In the genomic region with DNA sequence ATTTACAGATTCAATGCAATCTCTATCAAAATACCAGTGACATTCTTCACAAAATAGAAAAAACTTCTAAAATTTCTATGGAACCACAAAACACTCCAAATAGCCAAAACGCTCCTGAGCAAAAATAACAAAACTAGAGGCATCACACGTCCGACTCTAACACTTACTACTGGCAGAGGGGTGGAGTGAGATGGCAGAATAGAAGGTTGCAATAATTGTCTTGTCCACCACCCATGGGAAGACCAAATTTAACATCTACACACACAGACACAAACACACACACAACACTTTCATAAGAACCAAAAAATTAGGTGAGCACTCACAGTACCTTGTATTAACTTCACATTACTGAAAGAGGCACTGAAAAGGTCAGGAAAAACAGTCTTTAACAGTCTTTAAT, we compare ENCODE assay signal across 31 cellular contexts. TPM values are rescaled to one million over a fixed set of nuclear protein-coding genes. Genes with fewer than 3 reads are reported as not detected.
DNase-seq lines count a peak whose midpoint lies in the region; ATAC-seq and TF ChIP-seq lines count a peak whose summit lies in the region.
"Had no signal": no experiment of that assay in that cellular context is flagged by ENCODE, and none has a peak within 500 bp of the region (broad histone marks: within the 10 kb centered on the region; RNA-seq: fewer than 3 reads in every experiment).

No MANE protein-coding gene starts in this region.

- no peaks in the 10 kb centered on the region for H3K9me2 ChIP-seq in PC-9 (ENCODE audit: insufficient read depth)

- POLR2A ChIA-PET in PC-9 (lab: Charles Lee; ENCODE audit: unreplicated experiment) = no interaction called here

- no peak overlapping the region for H3K4me2 ChIP-seq in PC-9
- H3K4me2 ChIP-seq: A549, BLaER1 had no signal

- no peak for TF ChIP-seq POLR2A in gastrocnemius medialis (IDR thresholded peaks at IDR 0.05)
- TF ChIP-seq POLR2A in thyroid gland (IDR thresholded peaks at IDR 0.05) = no peak

- H4K20me1 ChIP-seq in PC-9 (ENCODE audit: insufficient read depth) = no peaks in the 10 kb centered on the region
- H4K20me1 ChIP-seq: BLaER1; BLaER1 treated with 17β-estradiol and CSF1 and Interleukin-3, amounts not matched to agents 10 nM and 100 nM had no signal

- H3K4me1 ChIP-seq in psoas muscle = peaks cover 11% of the 10 kb centered on the region
- peaks cover 15 to 16% of the 10 kb centered on the region in 2 donors for H3K4me1 ChIP-seq in gastrocnemius medialis
- peaks cover 3 to 8% of the 10 kb centered on the region in 2 donors for H3K4me1 ChIP-seq in thyroid gland
- no peaks in the 10 kb centered on the region for H3K4me1 ChIP-seq in aorta (ENCODE audit: control insufficient read depth in 1 of 2, insufficient read depth in 2 of 2, low read length in 2 of 2)
- H3K4me1 ChIP-seq in PC-9 (replicated peaks; ENCODE audit: insufficient read depth) = no peaks in the 10 kb centered on the region
- H3K4me1 ChIP-seq: A549, BE2C, Caco-2 had no signal

- in situ Hi-C loops in gastrocnemius medialis (cut with MboI; ENCODE audit: low sequenced_read_pairs in 4 of 4) = no loop called here

- CTCF ChIA-PET in PC-9 (lab: Charles Lee) = no interaction called here

- H2AFZ ChIP-seq in PC-9 = no peak overlapping the region

- H3K27me3 ChIP-seq in psoas muscle (ENCODE audit: insufficient read depth in 3 of 3, low read length in 2 of 3) (no peaks in the 10 kb centered on the region), gastrocnemius medialis (no peaks in the 10 kb centered on the region), thyroid gland (no peaks in the 10 kb centered on the region), aorta (ENCODE audit: control insufficient read depth in 1 of 2, insufficient read depth in 2 of 2, low read length in 1 of 2) (no peaks in the 10 kb centered on the region), PC-9 (ENCODE audit: insufficient read depth, low read depth) (no peaks in the 10 kb centered on the region)
- H3K27me3 ChIP-seq: BE2C; BLaER1; BLaER1 treated with 17β-estradiol and CSF1 and Interleukin-3, amounts not matched to agents 10 nM and 100 nM had no signal

- H3K79me2 ChIP-seq in PC-9 (ENCODE audit: low read depth) = no peaks in the 10 kb centered on the region

- no TSS peak for BruUV-seq in PC-9 (replicated peaks; lab: Mats Ljungman, UMichigan)

- TF ChIP-seq CTCF in psoas muscle (IDR thresholded peaks at IDR 0.05) (no peak), gastrocnemius medialis (IDR thresholded peaks at IDR 0.05 in 4 of 5, conservative IDR thresholded peaks at IDR 0.05 in 1 of 5) (no peak), thyroid gland (IDR thresholded peaks at IDR 0.05) (no peak), PC-9 (conservative IDR thresholded peaks at IDR 0.05) (no peak)

- 0 out of 2 replicates have a peak, but pooled peaks cover 5% of the 10 kb centered on the region for H3F3A ChIP-seq in PC-9 (ENCODE audit: insufficient read depth, low read depth)

- ATAC-seq in psoas muscle = peak in 3 of 4 donors; percentile 34 to 70 (median 61)
- ATAC-seq in gastrocnemius medialis = peak in 1 of 2 donors; percentile 42
- ATAC-seq in aorta (ENCODE audit: low FRiP score) = peak; percentile 22
- ATAC-seq: A549; CD8-positive, alpha-beta T cell had no signal

- H3K4me3 ChIP-seq in psoas muscle (no peak overlapping the region), gastrocnemius medialis (no peak overlapping the region), thyroid gland (replicated peaks in 1 of 3) (no peak overlapping the region), aorta (ENCODE audit: low read length in 2 of 2) (no peak overlapping the region), PC-9 (no peak overlapping the region)
- H3K4me3 ChIP-seq: A549; BLaER1; BLaER1 treated with 17β-estradiol and CSF1 and Interleukin-3, amounts not matched to agents 10 nM and 100 nM had no signal

- H3K36me3 ChIP-seq in psoas muscle (ENCODE audit: insufficient read depth in 1 of 2, low read depth in 1 of 2) = no peaks in the 10 kb centered on the region
- H3K36me3 ChIP-seq in gastrocnemius medialis = no peaks in the 10 kb centered on the region
- no peaks in the 10 kb centered on the region for H3K36me3 ChIP-seq in thyroid gland
- H3K36me3 ChIP-seq in aorta (ENCODE audit: control insufficient read depth in 1 of 2, insufficient read depth in 2 of 2, low read length in 1 of 2) = no peaks in the 10 kb centered on the region
- H3K36me3 ChIP-seq in PC-9 (ENCODE audit: low read depth) = no peaks in the 10 kb centered on the region
- H3K36me3 ChIP-seq: BE2C; BLaER1; BLaER1 treated with 17β-estradiol and CSF1 and Interleukin-3, amounts not matched to agents 10 nM and 100 nM had no signal

- peak overlapping the region; percentile 33 for H3K27ac ChIP-seq in psoas muscle
- peak overlapping the region; percentile 24 to 67 (median 54) for H3K27ac ChIP-seq in gastrocnemius medialis
- peak overlapping the region in 2 of 3 donors; percentile 19 to 24 for H3K27ac ChIP-seq in thyroid gland
- H3K27ac ChIP-seq in aorta (ENCODE audit: low read depth in 1 of 2, low read length in 2 of 2) = no peak overlapping the region
- no peak overlapping the region for H3K27ac ChIP-seq in PC-9
- H3K27ac ChIP-seq: 22Rv1; A549; BLaER1; BLaER1 treated with 17β-estradiol and CSF1 and Interleukin-3, amounts not matched to agents 10 nM and 100 nM; C4-2B had no signal

- no peaks in the 10 kb centered on the region for H3K9me3 ChIP-seq in psoas muscle
- H3K9me3 ChIP-seq in gastrocnemius medialis = no peaks in the 10 kb centered on the region
- no peaks in the 10 kb centered on the region for H3K9me3 ChIP-seq in thyroid gland
- H3K9me3 ChIP-seq in aorta (ENCODE audit: control insufficient read depth, low read length) = peaks cover 1% of the 10 kb centered on the region
- H3K9me3 ChIP-seq in PC-9 (ENCODE audit: insufficient read depth, low read depth) = no peaks in the 10 kb centered on the region
- H3K9me3 ChIP-seq: BE2C had no signal

- DNase-seq in psoas muscle (no peak), gastrocnemius medialis (no peak), thyroid gland (no peak), aorta (no peak), PC-9 (no peak), DMS53 treated with DMSO at 0.1 percent for 48 hours (lab: John Stamatoyannopoulos, UW; ENCODE audit: unreplicated experiment) (no peak), NCI-H146 (lab: John Stamatoyannopoulos, UW) (no peak), T-helper 9 cell (no peak)
- DNase-seq: 8988T; ACHN; AML-193; BE2C; Caco-2; Calu3; CD4-positive, alpha-beta memory T cell; CD4-positive, alpha-beta T cell; CD4-positive, CD25-positive, alpha-beta regulatory T cell; CD8-positive, alpha-beta memory T cell; CD8-positive, alpha-beta T cell; COR-L47; DMS153; DMS53; DMS79; DMS79 treated with DMSO at 0.1 percent for 48 hours; DND-41; EL had no signal

- intact Hi-C loops in psoas muscle (cut with DNase I) = loop anchor here in 1 of 2 donors (10.0 kb wide), 1 partner anchor 838 kb away; no protein-coding TSS in a partner anchor
- intact Hi-C loops in gastrocnemius medialis (cut with DNase I; ENCODE audit: low total_unique reads) = no loop called here
- intact Hi-C loops in thyroid gland (cut with DNase I) = no loop called here
- intact Hi-C loops in aorta (cut with DNase I) = no loop called here
- intact Hi-C loops in PC-9 (cut with micrococcal nuclease; ENCODE audit: unreplicated experiment) = no loop called here

- WGBS in psoas muscle, 3 donors = 66 to 86% (median 78%) methylated on average over 3 of the region's 3 CpGs
- WGBS in thyroid gland, 2 donors = 54 to 59% methylated on average over 3 of the region's 3 CpGs
- WGBS in aorta, 2 donors = 61 to 74% methylated on average over 3 of the region's 3 CpGs

RNA-seq across cellular contexts. Expression of a gene that starts 21.3 kb away (rescaled TPM):
- total RNA-seq in psoas muscle (100 to 1,000 TPM; 197 to 236 (median 203) TPM), gastrocnemius medialis (100 to 1,000 TPM in 1 of 4 donors, 10 to 100 TPM in 3; 78.9 to 126 (median 86.0) TPM), thyroid gland (10 to 100 TPM; 24.7 to 31.2 (median 30.4) TPM), aorta (10 to 100 TPM; 58.1 to 61.1 TPM), PC-9 (2021) (49.2 and 61.0 TPM in 2 replicates)
- polyA plus RNA-seq in psoas muscle (100 to 1,000 TPM in 1 of 3 donors, 10 to 100 TPM in 2; 48.5 to 124 (median 60.9) TPM), aorta (10 to 100 TPM; 12.5 to 21.2 TPM)

Comparison
In these comparisons a context has a peak if more than half of its experiments do, and no peak if none do; other contexts are left out.
1. H3K27ac ChIP-seq: peak in psoas muscle (single experiment), gastrocnemius medialis (4 of 4) and thyroid gland (2 of 3); none in aorta (0 of 2) and PC-9 (single experiment).